Comparison of ENCODE assay signal across 8 cellular contexts in the genomic region with DNA sequence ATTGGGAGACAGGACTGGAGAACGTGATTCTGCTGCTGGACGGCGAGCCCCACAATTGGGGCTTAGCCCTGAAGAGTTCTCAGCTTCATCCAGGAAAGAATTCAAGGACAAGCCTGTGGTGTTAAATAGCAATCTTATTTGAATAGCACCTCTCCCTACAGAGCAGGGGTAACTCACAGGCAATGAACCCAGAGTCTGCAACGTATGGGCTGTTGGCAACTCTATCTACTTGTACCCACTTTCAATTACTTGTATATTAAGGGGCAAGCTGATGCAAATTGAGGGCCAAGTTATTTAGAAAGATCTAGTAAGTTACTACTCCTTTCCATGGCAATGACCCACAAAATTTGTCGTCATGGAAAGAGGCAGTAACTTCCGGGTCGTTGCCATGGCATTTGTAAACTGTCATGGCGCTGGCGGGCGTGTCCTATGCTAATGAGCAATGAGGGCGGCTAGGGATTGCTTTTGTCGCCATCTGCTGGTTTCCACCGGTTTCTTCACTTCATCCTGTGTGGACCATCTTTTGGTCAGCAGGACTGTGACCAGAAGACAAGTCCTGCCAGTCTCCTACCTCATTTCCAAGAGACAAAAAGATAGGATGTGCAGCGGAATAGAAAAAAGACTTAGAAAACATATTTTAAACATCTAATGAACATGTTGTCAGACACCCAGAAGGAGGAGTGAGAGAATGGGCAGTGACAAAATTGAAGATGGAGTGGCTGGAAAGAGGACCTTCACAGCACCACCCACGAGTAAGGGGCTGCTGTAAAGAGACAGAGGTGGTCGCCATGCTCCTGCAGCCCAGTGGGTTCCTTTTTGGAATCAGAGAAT. TPM values are rescaled to one million over a fixed set of nuclear protein-coding genes. Genes with fewer than 3 reads are reported as not detected.
DNase-seq lines count a peak whose midpoint lies in the region; TF ChIP-seq lines count a peak whose summit lies in the region.

No MANE protein-coding gene starts in this region.

- H3K4me1 ChIP-seq in neuron (ENCODE audit: insufficient read depth, low read length) (no peaks in the 10 kb centered on the region), stomach smooth muscle (ENCODE audit: control insufficient read depth, insufficient read depth, low read length) (peaks cover 3% of the 10 kb centered on the region)

- no peaks in the 10 kb centered on the region for H3K27me3 ChIP-seq in neuron (ENCODE audit: insufficient read depth, low read length)
- H3K27me3 ChIP-seq in stomach smooth muscle (ENCODE audit: control insufficient read depth in 1 of 2, insufficient read depth in 2 of 2, low read length in 2 of 2) = no peaks in the 10 kb centered on the region

- H3K4me3 ChIP-seq in foreskin fibroblast (ENCODE audit: low read depth in 1 of 2, low read length in 2 of 2) (no peak overlapping the region), neuron (ENCODE audit: low read length) (peak overlapping the region; percentile 34), stomach smooth muscle (ENCODE audit: low read length in 2 of 2) (peak overlapping the region; percentile 38 to 59)

- H3K27ac ChIP-seq in stomach smooth muscle (ENCODE audit: low read length) = peak overlapping the region; percentile 41

- H3K36me3 ChIP-seq in neuron (ENCODE audit: insufficient read depth, low read length) = no peaks in the 10 kb centered on the region
- H3K36me3 ChIP-seq in stomach smooth muscle (ENCODE audit: control insufficient read depth in 2 of 2, insufficient read depth in 2 of 2, low read length in 2 of 2) = no peaks in the 10 kb centered on the region

- DNase-seq in G401 (ENCODE audit: low spot score) (peak; percentile 94), HCEC 1CT (peak; percentile 90), M059J (ENCODE audit: low read depth) (peak; percentile 94), SHP77 (lab: John Stamatoyannopoulos, UW) (peak; percentile 89 to 92), foreskin fibroblast (peak; percentile 85 to 95)
- DNase-seq in activated effector memory CD4-positive, alpha-beta T cell treated with Interleukin-2 at 50 U/mL for 16 hours = peak; percentile 88

- in situ Hi-C loops in G401 (cut with HindIII; ENCODE audit: low sequenced_read_pairs) = no loop called here

- H2AFZ ChIP-seq in neuron (ENCODE audit: low read depth, low read length) = peak overlapping the region; percentile 90

- H3K9ac ChIP-seq in stomach smooth muscle (ENCODE audit: low read length in 2 of 2) = no peak overlapping the region

- H3K9me3 ChIP-seq in neuron (ENCODE audit: low read length) (no peaks in the 10 kb centered on the region), stomach smooth muscle (ENCODE audit: control insufficient read depth in 2 of 2, low read length in 2 of 2) (no peaks in the 10 kb centered on the region)

- TF ChIP-seq CTCF in foreskin fibroblast (IDR thresholded peaks at IDR 0.05; ENCODE audit: low read depth, low read length) = peak; percentile 83

RNA-seq across cellular contexts. Expression of a gene that starts 45.8 kb away (rescaled TPM):
- 5.1 and 5.6 TPM in 2 replicates for total RNA-seq in G401 (2014; rRNA removed; shearing (Covaris generic))
- 9.2 and 9.9 TPM in 2 replicates for total RNA-seq in M059J (2014; rRNA removed; shearing (Covaris generic))

RNA-seq across cellular contexts. Expression of a gene that starts 49.2 kb away (rescaled TPM):
- 23.3 and 61.3 TPM in 2 replicates for total RNA-seq in G401 (2014; rRNA removed; shearing (Covaris generic))
- total RNA-seq in M059J (2014; rRNA removed; shearing (Covaris generic)) = 11.4 and 21.6 TPM in 2 replicates

RNA-seq across cellular contexts. Expression of a gene that starts 49.2 kb away (rescaled TPM):
- total RNA-seq in G401 (2014; rRNA removed; shearing (Covaris generic)) = 18.7 and 18.9 TPM in 2 replicates
- 19.3 and 32.8 TPM in 2 replicates for total RNA-seq in M059J (2014; rRNA removed; shearing (Covaris generic))

Comparison
In these comparisons a context has a peak if more than half of its experiments do, and no peak if none do; other contexts are left out.
1. H3K4me3 ChIP-seq: peak in neuron (single experiment) and stomach smooth muscle (2 of 2); none in foreskin fibroblast (0 of 2).
2. Peak in every context shown above with its lines, with median percentiles within 50 percentile points of each other: DNase-seq.